18 cellular contexts compared by ENCODE assay signal in genomic region chr1:87852410-87853202, GRCh38.
DNase-seq lines count a peak whose midpoint lies in the region; ATAC-seq and TF ChIP-seq lines count a peak whose summit lies in the region.
"Had no signal": no experiment of that assay in that cellular context is flagged by ENCODE, and none has a peak within 500 bp of the region (broad histone marks: within the 10 kb centered on the region; RNA-seq: fewer than 3 reads in every experiment).

No MANE protein-coding gene starts in this region.

- H3K4me1 ChIP-seq in adipocyte (ENCODE audit: control insufficient read depth, insufficient read depth, low read length) (peaks cover 37% of the 10 kb centered on the region), mucosa of descending colon (ENCODE audit: low read depth) (no peaks in the 10 kb centered on the region)
- H3K4me1 ChIP-seq: SJSA1 had no signal

- no peaks in the 10 kb centered on the region for H3K9me3 ChIP-seq in adipocyte (ENCODE audit: control insufficient read depth, low read length)
- H3K9me3 ChIP-seq in mucosa of descending colon = no peaks in the 10 kb centered on the region
- H3K9me3 ChIP-seq: SJSA1 had no signal

- peak overlapping the region; percentile 26 for H3K9ac ChIP-seq in adipocyte (ENCODE audit: low read length)
- H3K9ac ChIP-seq: KMS-11 had no signal

- DNase-seq in NCI-H510A treated with DMSO at 0.1 percent for 48 hours (lab: John Stamatoyannopoulos, UW) (peak; percentile 25), NCI-H510A (lab: John Stamatoyannopoulos, UW) (no peak), adipocyte (ENCODE audit: low read depth) (no peak), mucosa of descending colon (peak in 1 of 3 donors; percentile 64), NCI-H187 treated with DMSO at 0.1 percent for 48 hours (lab: John Stamatoyannopoulos, UW) (no peak)
- DNase-seq in activated CD4-positive, alpha-beta T cell treated with anti-CD3 and anti-CD28 coated beads for 48 hours = no peak
- DNase-seq: H7, MV-4-11, NCI-H1105 treated with DMSO at 0.1 percent for 48 hours, NCI-H2227 treated with DMSO at 0.1 percent for 48 hours, NCI-H524, NCI-H774, OCI-M1 had no signal

- H3K27me3 ChIP-seq in adipocyte (replicated peaks; ENCODE audit: control insufficient read depth, insufficient read depth, low read length) = no peaks in the 10 kb centered on the region
- H3K27me3 ChIP-seq: SJSA1 had no signal

- intact Hi-C loops in mucosa of descending colon (cut with DNase I, micrococcal nuclease) = no loop called here

- H3K4me3 ChIP-seq in adipocyte (ENCODE audit: low read length) = no peak overlapping the region
- no peak overlapping the region for H3K4me3 ChIP-seq in mucosa of descending colon
- H3K4me3 ChIP-seq: SJSA1 had no signal

- no peaks in the 10 kb centered on the region for H3K36me3 ChIP-seq in adipocyte (ENCODE audit: control insufficient read depth, insufficient read depth, low read length, severe bottlenecking)
- H3K36me3 ChIP-seq in mucosa of descending colon (ENCODE audit: low read depth) = no peaks in the 10 kb centered on the region
- H3K36me3 ChIP-seq: SJSA1 had no signal

- ATAC-seq in mucosa of descending colon (peak; percentile 94), GM18498 (IDR thresholded peaks at IDR 0.05; ENCODE audit: unreplicated experiment) (no peak), HG03097 (IDR thresholded peaks at IDR 0.05; ENCODE audit: low FRiP score, unreplicated experiment) (no peak)
- ATAC-seq: Right ventricle myocardium inferior had no signal

- no peak for TF ChIP-seq CTCF in mucosa of descending colon (IDR thresholded peaks at IDR 0.05)
